In the genomic region with DNA sequence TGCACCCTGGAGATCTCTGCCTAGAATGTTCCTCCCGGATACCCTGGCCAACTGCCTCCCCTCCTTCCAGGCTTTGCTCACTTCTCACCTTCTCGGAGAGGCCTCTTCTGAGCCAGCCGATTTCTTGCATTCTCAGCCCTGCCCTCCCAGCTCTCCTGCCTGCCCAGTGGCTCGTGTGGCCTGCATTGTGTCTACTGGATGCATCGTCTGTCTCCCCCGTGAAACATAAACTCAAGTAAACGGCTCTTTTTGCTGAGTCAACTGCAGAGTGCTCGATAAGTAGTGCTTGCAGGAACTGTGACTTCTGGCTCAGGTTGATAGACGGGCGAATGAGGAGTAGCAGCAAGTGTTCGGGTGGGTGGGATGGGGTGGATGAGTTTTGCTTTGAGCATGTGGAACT, we compare ENCODE assay signal across 1 cellular context.
TF ChIP-seq lines count a peak whose summit lies in the region.

No MANE protein-coding gene starts in this region.

TF ChIP-seq in HepG2, 621 proteins besides CTCF, POLR2A, EP300 and RAD21 (continued from another document):
- TF ChIP-seq ZBTB26 (CRISPR knock-in tag; IDR thresholded peaks at IDR 0.05; ENCODE audit: borderline replicate concordance) (no peak), MAFF (IDR thresholded peaks at IDR 0.05; ENCODE audit: low read depth, low read length) (peak; percentile 67)
